ENCODE assay signal across 13 cellular contexts in the genomic region with DNA sequence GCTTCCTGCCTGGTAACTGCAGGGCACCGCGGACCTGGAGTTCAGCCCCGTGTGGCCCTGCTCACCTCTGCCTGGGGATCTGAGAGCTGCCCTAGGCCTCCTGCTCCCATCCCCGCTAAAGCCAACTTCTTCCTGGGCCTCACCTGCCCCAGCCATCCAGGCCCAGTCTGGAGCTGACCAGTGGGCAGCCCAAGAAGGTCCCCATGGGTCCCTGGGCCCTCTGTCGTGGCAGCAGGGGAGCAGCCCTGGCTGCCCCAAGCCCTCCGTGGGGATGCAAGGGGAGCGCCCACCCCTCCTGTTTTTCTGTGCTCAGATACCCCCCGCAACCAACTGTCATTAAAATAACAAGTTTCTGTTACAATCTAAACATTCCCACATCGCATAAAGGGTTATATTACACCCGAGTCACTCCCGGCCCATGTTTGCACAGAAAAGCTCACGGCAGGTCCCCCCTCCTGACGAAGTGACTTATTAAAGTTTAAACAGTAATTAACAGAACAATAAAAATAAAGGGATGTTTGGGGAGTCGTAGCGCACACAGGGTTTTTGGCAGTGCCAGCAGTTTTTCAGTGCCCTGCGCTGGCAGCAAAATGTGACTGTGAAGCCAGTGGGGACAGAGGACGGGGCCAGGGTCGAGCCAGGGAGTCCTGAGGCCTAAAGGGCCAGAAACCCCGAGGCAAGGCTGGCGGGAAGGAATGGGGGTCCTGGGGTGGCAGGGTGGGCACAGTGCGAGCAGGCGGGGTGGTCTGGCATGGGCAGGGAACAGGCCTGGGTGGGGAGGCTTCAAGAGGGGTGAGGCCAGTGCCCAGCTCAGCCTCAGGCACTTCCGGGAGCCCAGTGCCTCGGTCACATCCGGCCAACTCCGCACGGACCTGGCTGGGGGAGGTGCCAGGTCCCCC.
DNase-seq lines count a peak whose midpoint lies in the region; ATAC-seq and TF ChIP-seq lines count a peak whose summit lies in the region.
"Had no signal": no experiment of that assay in that cellular context is flagged by ENCODE, and none has a peak within 500 bp of the region (broad histone marks: within the 10 kb centered on the region; RNA-seq: fewer than 3 reads in every experiment).

No MANE protein-coding gene starts in this region.

- peak overlapping the region; percentile 35 for H3K18ac ChIP-seq in neuronal stem cell (ENCODE audit: low read length)

- H3K23ac ChIP-seq in neuronal stem cell (ENCODE audit: low read depth, low read length, poor library complexity) = no peak overlapping the region

- H3K9me3 Mint-ChIP-seq in naive thymus-derived CD4-positive, alpha-beta T cell = no peaks in the 10 kb centered on the region

- no peak overlapping the region for H3K9ac ChIP-seq in neuronal stem cell (ENCODE audit: low read depth, low read length, poor library complexity)

- H4K8ac ChIP-seq in neuronal stem cell (ENCODE audit: low read depth, low read length) = no peak overlapping the region

- peak overlapping the region; percentile 57 for H2BK5ac ChIP-seq in neuronal stem cell (ENCODE audit: low read length)

- H2AK5ac ChIP-seq in neuronal stem cell (ENCODE audit: low read depth, low read length) = peak overlapping the region; percentile 33

- no peaks in the 10 kb centered on the region for H3K36me3 Mint-ChIP-seq in naive thymus-derived CD4-positive, alpha-beta T cell
- H3K36me3 Mint-ChIP-seq: activated naive CD8-positive, alpha-beta T cell had no signal

- H2BK12ac ChIP-seq in neuronal stem cell (ENCODE audit: low read length) = no peak overlapping the region

- H4K91ac ChIP-seq in neuronal stem cell (ENCODE audit: low read depth, low read length, poor library complexity) = no peak overlapping the region

- DNase-seq in LNCaP clone FGC (ENCODE audit: low read depth) (peak; percentile 89), esophagus muscularis mucosa (ENCODE audit: extremely low spot score) (no peak), neuronal stem cell (ENCODE audit: low spot score) (no peak), foreskin fibroblast (no peak)
- no peak for DNase-seq in naive thymus-derived CD4-positive, alpha-beta T cell
- DNase-seq: mammary epithelial cell; NCI-H187; stimulated activated CD8-positive, alpha-beta memory T cell treated with anti-CD3 and anti-CD28 coated beads, Interleukin-4, amount 100 ng/mL, for 48 hours had no signal

- H3K36me3 ChIP-seq in esophagus muscularis mucosa (no peaks in the 10 kb centered on the region), neuronal stem cell (replicated peaks in 1 of 2; ENCODE audit: control insufficient read depth in 2 of 2, insufficient read depth in 2 of 2, low read length in 2 of 2) (no peaks in the 10 kb centered on the region)
- H3K36me3 ChIP-seq in naive thymus-derived CD4-positive, alpha-beta T cell (ENCODE audit: control insufficient read depth in 2 of 3, insufficient read depth in 3 of 3, low read length in 3 of 3) = no peaks in the 10 kb centered on the region

- intact Hi-C loops in esophagus muscularis mucosa (cut with DNase I) = loop anchor here (5.0 kb wide), 1 partner anchor 122 kb away; a partner anchor contains a TSS
- intact Hi-C loops in naive thymus-derived CD4-positive, alpha-beta T cell (cut with micrococcal nuclease) = no loop called here

- no peaks in the 10 kb centered on the region for H3K27me3 Mint-ChIP-seq in naive thymus-derived CD4-positive, alpha-beta T cell
- H3K27me3 Mint-ChIP-seq: activated naive CD8-positive, alpha-beta T cell; B cell had no signal

- peak overlapping the region; percentile 52 for H2BK15ac ChIP-seq in neuronal stem cell (ENCODE audit: low read length)

- no peak overlapping the region for H3K14ac ChIP-seq in neuronal stem cell (ENCODE audit: low read length)

- TF ChIP-seq POLR2A in esophagus muscularis mucosa (IDR thresholded peaks at IDR 0.05; ENCODE audit: low read depth) = no peak

- H2BK120ac ChIP-seq in neuronal stem cell (ENCODE audit: low read depth, low read length) = no peak overlapping the region

- ATAC-seq in HG02870 (IDR thresholded peaks at IDR 0.05; ENCODE audit: unreplicated experiment) (no peak), HG03159 (IDR thresholded peaks at IDR 0.05; ENCODE audit: unreplicated experiment) (no peak)
- ATAC-seq in naive thymus-derived CD4-positive, alpha-beta T cell = no peak

- CTCF ChIA-PET in naive thymus-derived CD4-positive, alpha-beta T cell (lab: Charles Lee) = no interaction called here

- peak overlapping the region; percentile 7; the same call in 1 of the 2 replicates for H3K4me3 ChIP-seq in LNCaP clone FGC (ENCODE audit: low read depth, low read length)
- H3K4me3 ChIP-seq in esophagus muscularis mucosa = no peak overlapping the region
- no peak overlapping the region for H3K4me3 ChIP-seq in neuronal stem cell (ENCODE audit: low read length in 2 of 2)
- H3K4me3 ChIP-seq in naive thymus-derived CD4-positive, alpha-beta T cell (ENCODE audit: low read length) = no peak overlapping the region
- H3K4me3 ChIP-seq in foreskin fibroblast (ENCODE audit: low read depth in 1 of 2, low read length in 2 of 2) = no peak overlapping the region

- no peaks in the 10 kb centered on the region for H3K9me3 ChIP-seq in esophagus muscularis mucosa
- H3K9me3 ChIP-seq in neuronal stem cell (replicated peaks in 1 of 2; ENCODE audit: control insufficient read depth in 2 of 2, insufficient read depth in 1 of 2, low read depth in 1 of 2, low read length in 2 of 2) = no peaks in the 10 kb centered on the region
- no peaks in the 10 kb centered on the region for H3K9me3 ChIP-seq in naive thymus-derived CD4-positive, alpha-beta T cell (ENCODE audit: control insufficient read depth in 2 of 3, low read length in 3 of 3)

- H3K4me1 Mint-ChIP-seq in naive thymus-derived CD4-positive, alpha-beta T cell = peaks cover 0 to 11% (median 4%) of the 10 kb centered on the region in 7 donors

- no peak overlapping the region for H3K4me2 ChIP-seq in neuronal stem cell (ENCODE audit: insufficient read depth, low read length, poor library complexity, severe bottlenecking)

- H3K79me1 ChIP-seq in neuronal stem cell (ENCODE audit: low read depth, low read length) = peaks cover 7% of the 10 kb centered on the region

- no peak overlapping the region for H3K27ac Mint-ChIP-seq in naive thymus-derived CD4-positive, alpha-beta T cell
- H3K27ac Mint-ChIP-seq: activated naive CD8-positive, alpha-beta T cell; B cell had no signal

- WGBS in esophagus muscularis mucosa = 71% methylated on average over 22 of the region's 27 CpGs
- no CpG with 5 or more reads among the region's 27 CpGs for WGBS in neuronal stem cell (ENCODE audit: extremely low coverage in 2 of 2, insufficient read length in 2 of 2, insufficient replicate concordance in 1 of 2), 2 donors

- H3K27ac ChIP-seq in 22Rv1 (peak overlapping the region; percentile 42), esophagus muscularis mucosa (replicated peaks in 1 of 4) (peak overlapping the region; percentile 75 to 96 (median 90)), neuronal stem cell (replicated peaks; ENCODE audit: low read length) (no peak overlapping the region)
- H3K27ac ChIP-seq in naive thymus-derived CD4-positive, alpha-beta T cell (ENCODE audit: low read depth, low read length) = no peak overlapping the region

- no peak overlapping the region for H3K4me3 Mint-ChIP-seq in naive thymus-derived CD4-positive, alpha-beta T cell
- H3K4me3 Mint-ChIP-seq: activated naive CD8-positive, alpha-beta T cell; B cell had no signal

- peaks cover 81 to 100% (median 100%) of the 10 kb centered on the region in 4 donors for H3K4me1 ChIP-seq in esophagus muscularis mucosa
- peaks cover 31 to 64% of the 10 kb centered on the region in 2 donors for H3K4me1 ChIP-seq in neuronal stem cell (ENCODE audit: control insufficient read depth in 2 of 2, insufficient read depth in 1 of 2, low read depth in 1 of 2, low read length in 2 of 2)
- no peaks in the 10 kb centered on the region for H3K4me1 ChIP-seq in naive thymus-derived CD4-positive, alpha-beta T cell (ENCODE audit: control insufficient read depth in 2 of 2, insufficient read depth in 2 of 2, low read length in 2 of 2)

- no peak for TF ChIP-seq CTCF in 22Rv1 (IDR thresholded peaks at IDR 0.05)
- TF ChIP-seq CTCF in LNCaP clone FGC (IDR thresholded peaks at IDR 0.05; ENCODE audit: control insufficient read depth, extremely low read depth, insufficient read depth) = no peak
- TF ChIP-seq CTCF in esophagus muscularis mucosa (IDR thresholded peaks at IDR 0.05) = no peak
- TF ChIP-seq CTCF in foreskin fibroblast (IDR thresholded peaks at IDR 0.05; ENCODE audit: low read depth, low read length) = no peak

- no peak overlapping the region for H2AFZ ChIP-seq in neuronal stem cell (ENCODE audit: low read length)

- no peaks in the 10 kb centered on the region for H3K27me3 ChIP-seq in esophagus muscularis mucosa
- no peaks in the 10 kb centered on the region for H3K27me3 ChIP-seq in neuronal stem cell (ENCODE audit: control insufficient read depth in 3 of 3, insufficient read depth in 3 of 3, low read depth in 1 of 3, low read length in 3 of 3)
- H3K27me3 ChIP-seq in naive thymus-derived CD4-positive, alpha-beta T cell (ENCODE audit: control insufficient read depth in 2 of 2, insufficient read depth in 2 of 2, low read length in 2 of 2) = no peaks in the 10 kb centered on the region

- H3K4ac ChIP-seq in neuronal stem cell (ENCODE audit: low read length) = no peak overlapping the region

- TF ChIP-seq EP300 in esophagus muscularis mucosa (IDR thresholded peaks at IDR 0.05) = no peak

- POLR2A ChIA-PET in naive thymus-derived CD4-positive, alpha-beta T cell (lab: Charles Lee) = interaction anchor here (0.6 kb wide), 1 partner anchor 90 kb away, joined by 3 read pairs; no protein-coding TSS in a partner anchor

Comparison
In these comparisons a context has a peak if more than half of its experiments do, and no peak if none do; other contexts are left out.
1. H3K27ac ChIP-seq: peak in 22Rv1 (single experiment) and esophagus muscularis mucosa (4 of 4); none in neuronal stem cell (single experiment) and naive thymus-derived CD4-positive, alpha-beta T cell (single experiment).